ENCODE assay signal across 9 cellular contexts in the genomic region with DNA sequence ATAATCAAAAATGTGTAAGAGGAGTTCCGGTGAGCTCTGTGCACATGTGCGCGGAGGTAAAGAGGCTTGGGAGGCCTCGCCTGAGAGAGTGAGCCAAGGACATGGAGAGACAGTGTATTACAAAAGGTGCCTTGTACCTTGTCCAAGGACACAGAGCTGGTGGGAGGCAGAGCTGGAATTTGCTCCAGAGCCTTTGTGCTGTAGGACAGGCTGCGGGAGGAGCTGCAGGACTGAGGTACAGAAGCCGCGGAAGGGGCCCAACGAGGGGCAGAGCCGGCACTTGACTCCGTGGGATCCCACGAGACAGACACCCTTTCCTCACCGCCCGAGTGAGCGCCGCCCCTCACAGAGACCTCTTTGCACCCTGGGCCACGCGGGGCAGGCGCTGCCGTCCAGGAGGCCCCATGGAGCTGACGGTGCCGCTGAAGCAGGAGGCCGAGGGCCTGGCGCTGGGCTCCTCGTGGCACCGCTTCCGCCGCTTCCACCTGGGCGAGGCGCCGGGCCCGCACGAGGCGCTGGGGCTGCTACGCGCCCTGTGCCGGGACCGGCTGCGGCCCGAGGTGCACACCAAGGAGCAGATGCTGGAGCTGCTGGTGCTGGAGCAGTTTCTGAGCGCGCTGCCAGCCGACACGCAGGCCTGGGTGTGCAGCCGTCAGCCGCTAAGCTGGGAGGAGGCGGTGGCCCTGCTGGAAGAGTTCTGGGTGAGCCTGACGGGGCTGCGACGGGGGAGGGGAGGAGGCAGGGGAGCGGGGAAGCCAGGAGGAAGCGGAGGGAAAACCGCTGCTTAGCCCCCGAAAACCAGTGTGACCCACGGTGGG.
DNase-seq lines count a peak whose midpoint lies in the region; ATAC-seq and TF ChIP-seq lines count a peak whose summit lies in the region.
"Had no signal": no experiment of that assay in that cellular context is flagged by ENCODE, and none has a peak within 500 bp of the region (broad histone marks: within the 10 kb centered on the region; RNA-seq: fewer than 3 reads in every experiment).

No MANE protein-coding gene starts in this region.

- no peak overlapping the region for H3K4me3 ChIP-seq in lung
- H3K4me3 ChIP-seq in upper lobe of right lung = peak overlapping the region; percentile 39

- H3K9me3 ChIP-seq in lung (ENCODE audit: control insufficient read depth in 2 of 2, insufficient read depth in 1 of 2, low read length in 1 of 2) (no peaks in the 10 kb centered on the region), upper lobe of right lung (no peaks in the 10 kb centered on the region)

- no peaks in the 10 kb centered on the region for H3K36me3 ChIP-seq in lung (ENCODE audit: control insufficient read depth in 2 of 2, insufficient read depth in 2 of 2, low read length in 2 of 2)
- H3K36me3 ChIP-seq in upper lobe of right lung = no peaks in the 10 kb centered on the region

- ATAC-seq in lung (ENCODE audit: insufficient read depth, low FRiP score) (peak; percentile 48), upper lobe of right lung (peak; percentile 72)

- WGBS in lung, 2 donors = 18 to 21% methylated on average over 46 to 54 of the region's 54 CpGs

- H3K36me3 Mint-ChIP-seq in activated naive CD4-positive, alpha-beta T cell treated with anti-CD3 and anti-CD28 coated beads for 36 hours (ENCODE audit: low read depth) = no peaks in the 10 kb centered on the region
- H3K36me3 Mint-ChIP-seq in dendritic cell treated with granulocyte-macrophage colony-stimulating factor and Interleukin-4, amounts not matched to agents 40 ng/mL and 50 ng/mL, for 4 days (ENCODE audit: low read depth) = no peaks in the 10 kb centered on the region

- H3K4me1 ChIP-seq in lung (ENCODE audit: control insufficient read depth in 2 of 2, insufficient read depth in 2 of 2, low read length in 2 of 2) (peaks cover 0 to 2% of the 10 kb centered on the region in 2 donors), upper lobe of right lung (no peaks in the 10 kb centered on the region)

- DNase-seq in activated naive CD4-positive, alpha-beta T cell treated with anti-CD3 and anti-CD28 coated beads for 36 hours = peak; percentile 10
- no peak for DNase-seq in activated naive CD4-positive, alpha-beta T cell treated with Interleukin-2 at 50 U/mL for 16 hours
- DNase-seq in lung (ENCODE audit: low spot score) (peak; percentile 29), upper lobe of right lung (peak; percentile 65), RPMI8226 (no peak), NCI-H1436 (lab: John Stamatoyannopoulos, UW) (no peak), GM10266 (ENCODE audit: extremely low spot score) (no peak)

- H3K4me1 Mint-ChIP-seq in activated naive CD4-positive, alpha-beta T cell treated with anti-CD3 and anti-CD28 coated beads for 36 hours (ENCODE audit: low read depth) = peaks cover 22% of the 10 kb centered on the region
- peaks cover 10% of the 10 kb centered on the region for H3K4me1 Mint-ChIP-seq in dendritic cell treated with granulocyte-macrophage colony-stimulating factor and Interleukin-4, amounts not matched to agents 40 ng/mL and 50 ng/mL, for 4 days (ENCODE audit: low read depth)

- intact Hi-C loops in activated naive CD4-positive, alpha-beta T cell treated with anti-CD3 and anti-CD28 coated beads for 36 hours (cut with micrococcal nuclease) = no loop called here
- intact Hi-C loops in dendritic cell treated with granulocyte-macrophage colony-stimulating factor and Interleukin-4, amounts not matched to agents 40 ng/mL and 50 ng/mL, for 4 days (cut with micrococcal nuclease) = no loop called here
- intact Hi-C loops in upper lobe of right lung (cut with DNase I) = no loop called here

- H3K27ac Mint-ChIP-seq in activated naive CD4-positive, alpha-beta T cell treated with anti-CD3 and anti-CD28 coated beads for 36 hours = no peak overlapping the region
- no peak overlapping the region for H3K27ac Mint-ChIP-seq in dendritic cell treated with granulocyte-macrophage colony-stimulating factor and Interleukin-4, amounts not matched to agents 40 ng/mL and 50 ng/mL, for 4 days

- no peak for TF ChIP-seq CTCF in lung (IDR thresholded peaks at IDR 0.05; ENCODE audit: control extremely low read depth, extremely low read depth)
- TF ChIP-seq CTCF in upper lobe of right lung (IDR thresholded peaks at IDR 0.05) = no peak
- no peak for TF ChIP-seq CTCF in GM10266 (IDR thresholded peaks at IDR 0.05; ENCODE audit: control insufficient read depth, insufficient read depth, low read depth, missing control alignments)

- no peaks in the 10 kb centered on the region for H3K9me3 Mint-ChIP-seq in activated naive CD4-positive, alpha-beta T cell treated with anti-CD3 and anti-CD28 coated beads for 36 hours
- H3K9me3 Mint-ChIP-seq in dendritic cell treated with granulocyte-macrophage colony-stimulating factor and Interleukin-4, amounts not matched to agents 40 ng/mL and 50 ng/mL, for 4 days = no peaks in the 10 kb centered on the region

- CTCF ChIA-PET in activated naive CD4-positive, alpha-beta T cell treated with anti-CD3 and anti-CD28 coated beads for 36 hours (lab: Charles Lee) = interaction anchor here (0.6 kb wide), 1 partner anchor 70 kb away, joined by 3 read pairs; no protein-coding TSS in a partner anchor

- H3K27me3 Mint-ChIP-seq in activated naive CD4-positive, alpha-beta T cell treated with anti-CD3 and anti-CD28 coated beads for 36 hours (ENCODE audit: low read depth) = peaks cover 7% of the 10 kb centered on the region
- H3K27me3 Mint-ChIP-seq in dendritic cell treated with granulocyte-macrophage colony-stimulating factor and Interleukin-4, amounts not matched to agents 40 ng/mL and 50 ng/mL, for 4 days = peaks cover 14% of the 10 kb centered on the region

- H3K27ac ChIP-seq in lung (ENCODE audit: low read depth in 1 of 2, low read length in 1 of 2) = no peak overlapping the region
- no peak overlapping the region for H3K27ac ChIP-seq in upper lobe of right lung
- H3K27ac ChIP-seq: C4-2B had no signal

- H3K4me3 Mint-ChIP-seq in activated naive CD4-positive, alpha-beta T cell treated with anti-CD3 and anti-CD28 coated beads for 36 hours = peak overlapping the region; percentile 41
- H3K4me3 Mint-ChIP-seq in dendritic cell treated with granulocyte-macrophage colony-stimulating factor and Interleukin-4, amounts not matched to agents 40 ng/mL and 50 ng/mL, for 4 days = peak overlapping the region; percentile 62

- H3K27me3 ChIP-seq in lung (ENCODE audit: control insufficient read depth, insufficient read depth) (no peaks in the 10 kb centered on the region), upper lobe of right lung (no peaks in the 10 kb centered on the region)

Comparison
In these comparisons a context has a peak if more than half of its experiments do, and no peak if none do; other contexts are left out.
1. DNase-seq: peak in activated naive CD4-positive, alpha-beta T cell treated with anti-CD3 and anti-CD28 coated beads for 36 hours (single experiment), lung (single experiment) and upper lobe of right lung (single experiment); none in activated naive CD4-positive, alpha-beta T cell treated with Interleukin-2 at 50 U/mL for 16 hours (single experiment), RPMI8226 (single experiment), NCI-H1436 (single experiment) and GM10266 (single experiment).